8 cellular contexts compared by ENCODE assay signal in the genomic region with DNA sequence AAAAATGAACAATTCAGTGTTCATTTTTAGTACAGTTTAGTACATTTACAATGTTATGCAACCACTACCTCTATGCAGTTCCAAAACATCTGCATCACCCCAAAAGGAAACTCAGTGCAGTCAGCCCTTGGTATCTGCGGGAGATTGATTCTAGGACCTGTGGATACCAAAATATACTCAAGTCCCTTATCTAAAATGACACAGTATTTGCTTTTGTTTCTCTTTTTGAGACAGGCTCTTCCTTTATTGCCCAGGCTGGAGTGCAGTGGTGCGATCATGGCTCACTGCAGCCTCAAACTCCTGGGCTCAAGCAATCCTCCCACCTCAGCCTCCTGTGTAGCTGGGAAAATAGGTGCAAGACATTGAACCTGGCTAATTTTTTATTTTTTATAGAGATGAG.
"Had no signal": no experiment of that assay in that cellular context is flagged by ENCODE, and none has a peak within 500 bp of the region (broad histone marks: within the 10 kb centered on the region; RNA-seq: fewer than 3 reads in every experiment).

No MANE protein-coding gene starts in this region.

- H3K4me2 ChIP-seq: GM23338 had no signal

- H2AFZ ChIP-seq: GM23338 had no signal

- DNase-seq: H9, HCEC 1CT, IMR-90, KBM-7 had no signal

- FAIRE-seq: H1, H54, HTR-8/SVneo had no signal

- ATAC-seq: GM23338 had no signal

- H3K4me3 ChIP-seq: GM23338 had no signal
